ENCODE assay signal across 16 cellular contexts in the genomic region with DNA sequence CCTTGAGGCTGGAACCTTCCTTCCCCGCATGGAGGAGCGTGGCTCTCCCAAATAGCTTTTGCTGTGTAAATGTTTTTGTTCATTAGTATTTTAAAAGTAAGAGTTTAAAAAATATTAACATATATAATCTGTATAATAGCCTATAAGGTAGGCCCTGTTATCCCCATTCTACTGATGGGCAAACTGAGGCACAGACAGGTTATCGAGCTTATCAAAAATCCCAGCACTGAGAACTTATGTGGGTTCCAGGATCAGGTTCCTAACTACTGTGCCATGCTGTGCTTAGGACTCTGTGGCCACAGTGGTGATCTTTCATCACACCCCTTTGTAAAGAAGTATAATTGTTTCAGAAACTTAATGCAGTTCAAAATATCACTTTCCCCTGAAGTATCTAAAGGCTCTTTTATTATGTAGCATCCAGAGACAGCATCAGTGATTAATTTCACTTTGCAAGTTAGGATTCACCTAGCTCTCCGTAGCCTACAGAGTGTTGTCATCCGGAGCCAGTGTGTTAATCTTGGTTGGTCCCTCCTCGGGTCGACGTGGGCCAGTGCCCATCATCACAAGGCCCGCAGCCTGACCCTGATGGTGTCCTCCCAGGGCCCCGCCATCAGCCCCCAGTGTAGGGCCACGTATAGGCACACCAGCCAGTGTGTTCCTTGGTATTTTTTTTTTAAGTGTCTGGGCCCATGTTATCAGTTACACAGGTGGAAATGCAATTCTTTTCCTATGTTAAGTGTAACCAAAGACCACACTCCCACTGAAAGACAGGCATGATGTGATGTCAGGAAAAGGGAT. TPM values are rescaled to one million over a fixed set of nuclear protein-coding genes. Genes with fewer than 3 reads are reported as not detected.
DNase-seq lines count a peak whose midpoint lies in the region; ATAC-seq and TF ChIP-seq lines count a peak whose summit lies in the region.
"Had no signal": no experiment of that assay in that cellular context is flagged by ENCODE, and none has a peak within 500 bp of the region (broad histone marks: within the 10 kb centered on the region; RNA-seq: fewer than 3 reads in every experiment).

No MANE protein-coding gene starts in this region.

- H3K27ac Mint-ChIP-seq in stimulated activated naive CD8-positive, alpha-beta T cell treated with anti-CD3 and anti-CD28 coated beads, Interleukin-15, amount 100 ng/mL, for 72 hours: no peak overlapping the region
- H3K27ac Mint-ChIP-seq in endodermal cell (no peak overlapping the region), nephron progenitor cell (peak overlapping the region; percentile 59)
- H3K27ac Mint-ChIP-seq: CD4-positive, alpha-beta memory T cell; HFFc6 had no signal

- ATAC-seq in stimulated activated naive CD8-positive, alpha-beta T cell treated with anti-CD3 and anti-CD28 coated beads, Interleukin-15, Interleukin-2, amounts not matched to agents 100 U/mL and 50 U/mL, for 24 hours: peak; percentile 14
- no peak for ATAC-seq in stimulated activated naive CD8-positive, alpha-beta T cell treated with anti-CD3 and anti-CD28 coated beads, Interleukin-15, amount 100 ng/mL, for 72 hours

- no peaks in the 10 kb centered on the region for H3K27me3 ChIP-seq in endodermal cell (ENCODE audit: control insufficient read depth, insufficient read depth, low read length, poor library complexity, severe bottlenecking)
- no peaks in the 10 kb centered on the region for H3K27me3 ChIP-seq in WERI-Rb-1 (ENCODE audit: insufficient read depth, low read depth, severe bottlenecking)
- peaks cover 23% of the 10 kb centered on the region for H3K27me3 ChIP-seq in left ventricle myocardium inferior (ENCODE audit: low read depth)

- H3K9me3 ChIP-seq in endodermal cell (ENCODE audit: control insufficient read depth, low read length) (no peaks in the 10 kb centered on the region), WERI-Rb-1 (ENCODE audit: severe bottlenecking) (no peaks in the 10 kb centered on the region), left ventricle myocardium inferior (replicated peaks) (no peaks in the 10 kb centered on the region)
- H3K9me3 ChIP-seq: HAP-1 had no signal

- 90 to 100% methylated on average over 4 to 10 of the region's 11 CpGs for WGBS in endodermal cell (ENCODE audit: insufficient coverage in 1 of 2, insufficient read length in 1 of 2), 2 experiments

- H3K27ac ChIP-seq in endodermal cell (ENCODE audit: low read depth, low read length) (no peak overlapping the region), WERI-Rb-1 (no peak overlapping the region), left ventricle myocardium inferior (replicated peaks) (no peak overlapping the region)

- intact Hi-C loops in left ventricle myocardium inferior (cut with micrococcal nuclease): no loop called here

- H3K4me3 ChIP-seq in endodermal cell (ENCODE audit: low read length) (no peak overlapping the region), WERI-Rb-1 (ENCODE audit: low read depth, low read length) (no peak overlapping the region), left ventricle myocardium inferior (no peak overlapping the region)
- H3K4me3 ChIP-seq: HAP-1 had no signal

- H3K4me3 Mint-ChIP-seq in stimulated activated naive CD8-positive, alpha-beta T cell treated with anti-CD3 and anti-CD28 coated beads, Interleukin-15, amount 100 ng/mL, for 72 hours: no peak overlapping the region
- no peak overlapping the region for H3K4me3 Mint-ChIP-seq in endodermal cell
- no peak overlapping the region for H3K4me3 Mint-ChIP-seq in nephron progenitor cell
- H3K4me3 Mint-ChIP-seq: CD4-positive, alpha-beta memory T cell; HFFc6 had no signal

- H3K9ac ChIP-seq in endodermal cell (ENCODE audit: extremely low read depth, low read length, poor library complexity, severe bottlenecking): no peak overlapping the region

- H3K36me3 ChIP-seq in endodermal cell (ENCODE audit: control insufficient read depth, insufficient read depth, low read length) (no peaks in the 10 kb centered on the region), WERI-Rb-1 (no peaks in the 10 kb centered on the region), left ventricle myocardium inferior (no peaks in the 10 kb centered on the region)
- H3K36me3 ChIP-seq: HAP-1 had no signal

- TF ChIP-seq CTCF in endodermal cell (conservative IDR thresholded peaks at IDR 0.05) (no peak), nephron progenitor cell (IDR thresholded peaks at IDR 0.05) (no peak), WERI-Rb-1 (IDR thresholded peaks at IDR 0.05; ENCODE audit: low read depth, low read length) (no peak), left ventricle myocardium inferior (IDR thresholded peaks at IDR 0.05; ENCODE audit: borderline replicate concordance) (no peak)

- H3K27me3 Mint-ChIP-seq in stimulated activated naive CD8-positive, alpha-beta T cell treated with anti-CD3 and anti-CD28 coated beads, Interleukin-15, amount 100 ng/mL, for 72 hours: no peaks in the 10 kb centered on the region
- no peaks in the 10 kb centered on the region for H3K27me3 Mint-ChIP-seq in endodermal cell (ENCODE audit: insufficient read depth)
- no peaks in the 10 kb centered on the region for H3K27me3 Mint-ChIP-seq in nephron progenitor cell (ENCODE audit: low read depth, poor library complexity)

- no peaks in the 10 kb centered on the region for H3K9me3 Mint-ChIP-seq in stimulated activated naive CD8-positive, alpha-beta T cell treated with anti-CD3 and anti-CD28 coated beads, Interleukin-15, amount 100 ng/mL, for 72 hours
- H3K9me3 Mint-ChIP-seq in endodermal cell: no peaks in the 10 kb centered on the region
- no peaks in the 10 kb centered on the region for H3K9me3 Mint-ChIP-seq in nephron progenitor cell
- H3K9me3 Mint-ChIP-seq: CD4-positive, alpha-beta memory T cell; HFFc6 had no signal

- DNase-seq in stimulated activated naive CD8-positive, alpha-beta T cell treated with anti-CD3 and anti-CD28 coated beads, Interleukin-15, Interleukin-2, amounts not matched to agents 100 U/mL and 50 U/mL, for 24 hours: no peak
- no peak for DNase-seq in stimulated activated naive CD8-positive, alpha-beta T cell treated with anti-CD3 and anti-CD28 coated beads, Interleukin-15, amount 100 ng/mL, for 72 hours
- DNase-seq in endodermal cell: peak; percentile 33
- peak; percentile 41 for DNase-seq in nephron progenitor cell
- DNase-seq in WERI-Rb-1: no peak
- no peak for DNase-seq in left ventricle myocardium inferior
- DNase-seq in retina: no peak
- DNase-seq: C1 segment of cervical spinal cord; Calu3; CD4-positive, alpha-beta memory T cell; COR-L47; DMS53; DND-41; GOT3; HFFc6 had no signal

- peaks cover 8% of the 10 kb centered on the region for H3K36me3 Mint-ChIP-seq in endodermal cell (ENCODE audit: low read depth)
- peaks cover 7% of the 10 kb centered on the region for H3K36me3 Mint-ChIP-seq in nephron progenitor cell (ENCODE audit: low read depth)
- H3K36me3 Mint-ChIP-seq: CD4-positive, alpha-beta memory T cell had no signal

- H3K4me1 ChIP-seq in endodermal cell (ENCODE audit: control insufficient read depth, insufficient read depth, low read length) (no peaks in the 10 kb centered on the region), left ventricle myocardium inferior (peaks cover 20% of the 10 kb centered on the region)

- no peaks in the 10 kb centered on the region for H3K4me1 Mint-ChIP-seq in stimulated activated naive CD8-positive, alpha-beta T cell treated with anti-CD3 and anti-CD28 coated beads, Interleukin-15, amount 100 ng/mL, for 72 hours
- peaks cover 30% of the 10 kb centered on the region for H3K4me1 Mint-ChIP-seq in endodermal cell
- peaks cover 80% of the 10 kb centered on the region for H3K4me1 Mint-ChIP-seq in nephron progenitor cell
- H3K4me1 Mint-ChIP-seq: CD4-positive, alpha-beta memory T cell had no signal

RNA-seq across cellular contexts. Expression of a gene that starts 28.7 kb away (rescaled TPM):
- total RNA-seq in endodermal cell (10 to 100 TPM in 1 of 2 donors, 1 to 10 TPM in 1; 9.9 to 16.7 TPM), left ventricle myocardium inferior (2.7 TPM)
- polyA plus RNA-seq in endodermal cell (2013, experiment 1 of 2): 4.5 TPM
- polyA plus RNA-seq in endodermal cell (2013, experiment 2 of 2): 4.3 TPM
- polyA plus RNA-seq: CD4-positive, alpha-beta memory T cell had no signal

Comparison
In these comparisons a context has a peak if more than half of its experiments do, and no peak if none do; other contexts are left out.
1. DNase-seq: peak in endodermal cell (single experiment) and nephron progenitor cell (single experiment); none in stimulated activated naive CD8-positive, alpha-beta T cell treated with anti-CD3 and anti-CD28 coated beads, Interleukin-15, Interleukin-2, amounts not matched to agents 100 U/mL and 50 U/mL, for 24 hours (single experiment), stimulated activated naive CD8-positive, alpha-beta T cell treated with anti-CD3 and anti-CD28 coated beads, Interleukin-15, amount 100 ng/mL, for 72 hours (0 of 2), WERI-Rb-1 (single experiment), left ventricle myocardium inferior (single experiment) and retina (single experiment).